Comparison of ENCODE assay signal across 13 cellular contexts in the genomic region with DNA sequence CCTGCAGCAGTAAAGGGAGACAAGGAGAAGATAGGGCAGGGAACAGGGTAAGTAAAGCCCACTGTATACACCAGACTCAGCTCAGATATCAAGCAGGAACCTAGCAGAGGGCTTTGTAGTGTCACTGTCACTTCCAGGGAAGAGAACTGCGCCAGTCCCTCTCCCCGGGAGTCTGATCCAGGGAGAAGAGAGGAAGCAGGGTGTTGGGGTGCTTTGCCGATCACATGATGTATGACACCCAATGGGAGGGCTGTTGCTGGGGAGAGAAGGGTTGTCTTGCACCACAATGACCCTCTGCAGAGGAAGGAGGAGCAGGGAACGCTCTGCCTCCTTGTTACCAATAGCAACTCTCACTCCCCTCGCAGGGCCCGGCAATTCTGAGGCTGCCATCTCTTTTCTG.
DNase-seq lines count a peak whose midpoint lies in the region; ATAC-seq and TF ChIP-seq lines count a peak whose summit lies in the region.
"Had no signal": no experiment of that assay in that cellular context is flagged by ENCODE, and none has a peak within 500 bp of the region (broad histone marks: within the 10 kb centered on the region; RNA-seq: fewer than 3 reads in every experiment).

No MANE protein-coding gene starts in this region.

- intact Hi-C loops in esophagus muscularis mucosa (cut with DNase I): no loop called here

- ATAC-seq in upper lobe of left lung (ENCODE audit: low FRiP score in 2 of 2) (peak; percentile 44 to 84), HG03571 (IDR thresholded peaks at IDR 0.05; ENCODE audit: unreplicated experiment) (no peak), HG03354 (IDR thresholded peaks at IDR 0.05; ENCODE audit: poor library complexity, severe bottlenecking, unreplicated experiment) (no peak)

- H3K27ac ChIP-seq in upper lobe of left lung (peak overlapping the region in 1 of 4 donors; percentile 11), esophagus muscularis mucosa (replicated peaks in 1 of 4) (no peak overlapping the region)

- TF ChIP-seq POLR2A in upper lobe of left lung (IDR thresholded peaks at IDR 0.05) (peak in 1 of 4 donors; percentile 35), esophagus muscularis mucosa (IDR thresholded peaks at IDR 0.05; ENCODE audit: low read depth) (no peak)

- no peaks in the 10 kb centered on the region for H3K36me3 ChIP-seq in upper lobe of left lung
- peaks cover 0 to 5% (median 0%) of the 10 kb centered on the region in 4 donors for H3K36me3 ChIP-seq in esophagus muscularis mucosa

- TF ChIP-seq CTCF in upper lobe of left lung (IDR thresholded peaks at IDR 0.05) (no peak), esophagus muscularis mucosa (IDR thresholded peaks at IDR 0.05) (no peak)

- H3K4me3 ChIP-seq in upper lobe of left lung (no peak overlapping the region), esophagus muscularis mucosa (no peak overlapping the region)

- DNase-seq in NCI-H1436 (lab: John Stamatoyannopoulos, UW) (peak; percentile 60), NCI-H1436 treated with DMSO at 0.1 percent for 48 hours (lab: John Stamatoyannopoulos, UW) (no peak), cerebellar cortex (ENCODE audit: low spot score) (peak; percentile 21), iris pigment epithelial cell (ENCODE audit: low read depth) (peak; percentile 54), upper lobe of left lung (peak in 1 of 2 donors; percentile 49), esophagus muscularis mucosa (ENCODE audit: extremely low spot score) (no peak)
- DNase-seq: 8988T; activated naive CD4-positive, alpha-beta T cell; HFFc6; NCI-H2107; retina had no signal

- H3K9me3 ChIP-seq in upper lobe of left lung (no peaks in the 10 kb centered on the region), esophagus muscularis mucosa (no peaks in the 10 kb centered on the region)

- TF ChIP-seq EP300 in upper lobe of left lung (IDR thresholded peaks at IDR 0.05) (no peak), esophagus muscularis mucosa (IDR thresholded peaks at IDR 0.05) (no peak)

- WGBS in upper lobe of left lung, 2 donors: 38 to 56% methylated on average over 6 of the region's 6 CpGs
- WGBS in esophagus muscularis mucosa: 83% methylated on average over 6 of the region's 6 CpGs

- no peaks in the 10 kb centered on the region for H3K27me3 ChIP-seq in upper lobe of left lung
- H3K27me3 ChIP-seq in esophagus muscularis mucosa: no peaks in the 10 kb centered on the region

- H3K4me1 ChIP-seq in upper lobe of left lung (peaks cover 0 to 3% (median 0%) of the 10 kb centered on the region in 4 donors), esophagus muscularis mucosa (peaks cover 15 to 27% (median 21%) of the 10 kb centered on the region in 4 donors)

Comparison
In these comparisons a context has a peak if more than half of its experiments do, and no peak if none do; other contexts are left out.
1. DNase-seq: peak in NCI-H1436 (single experiment), cerebellar cortex (single experiment) and iris pigment epithelial cell (single experiment); none in NCI-H1436 treated with DMSO at 0.1 percent for 48 hours (single experiment) and esophagus muscularis mucosa (single experiment).
2. ATAC-seq: peak in upper lobe of left lung (2 of 2); none in HG03571 (single experiment) and HG03354 (single experiment).